ENCODE assay signal across 11 cellular contexts in the genomic region with DNA sequence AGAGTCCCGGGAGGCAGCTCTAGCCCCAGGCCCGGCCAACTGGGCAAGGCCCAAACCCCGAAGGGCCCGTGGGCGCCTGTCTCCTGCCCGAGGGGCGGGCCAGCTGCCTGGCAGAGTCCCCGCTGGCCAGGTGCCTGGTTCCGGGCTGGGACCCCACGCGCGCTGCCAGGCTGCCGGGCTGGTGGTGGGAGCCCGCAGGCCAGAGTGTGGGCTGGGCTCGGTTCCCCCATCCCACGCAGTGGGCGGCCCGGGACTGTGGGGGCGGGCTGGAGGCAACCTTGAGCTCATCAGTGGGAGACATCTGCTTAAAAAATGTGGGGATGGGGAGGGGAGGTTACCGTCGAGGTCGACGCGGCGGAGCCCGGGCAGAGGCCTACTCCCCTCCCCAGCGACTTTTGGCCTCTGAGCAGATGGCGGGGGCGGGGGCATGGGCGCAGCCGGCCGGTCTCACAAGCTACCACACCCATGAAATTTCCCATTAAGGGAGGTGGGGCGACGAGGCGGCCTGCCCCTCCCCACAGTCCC.
DNase-seq lines count a peak whose midpoint lies in the region; ATAC-seq and TF ChIP-seq lines count a peak whose summit lies in the region.
"Had no signal": no experiment of that assay in that cellular context is flagged by ENCODE, and none has a peak within 500 bp of the region (broad histone marks: within the 10 kb centered on the region; RNA-seq: fewer than 3 reads in every experiment).

No MANE protein-coding gene starts in this region.

- H3K18ac ChIP-seq in mesendoderm (ENCODE audit: low read length), result peak overlapping the region; percentile 52

- no peak overlapping the region for H3K23ac ChIP-seq in mesendoderm (ENCODE audit: low read length)

- H3K9me3 ChIP-seq in endocrine pancreas (ENCODE audit: control insufficient read depth, low read length), result no peaks in the 10 kb centered on the region
- H3K9me3 ChIP-seq in tibial nerve, result no peaks in the 10 kb centered on the region

- H3K4me1 ChIP-seq in endocrine pancreas (ENCODE audit: control insufficient read depth, insufficient read depth, low read length), result peaks cover 4% of the 10 kb centered on the region
- peaks cover 8% of the 10 kb centered on the region for H3K4me1 ChIP-seq in mesendoderm (ENCODE audit: control insufficient read depth, low read depth, low read length)
- H3K4me1 ChIP-seq in tibial nerve, result peaks cover 0 to 28% (median 21%) of the 10 kb centered on the region in 4 donors

- no peak overlapping the region for H4K8ac ChIP-seq in mesendoderm (ENCODE audit: low read depth, low read length)

- H3K79me2 ChIP-seq in mesendoderm (ENCODE audit: control insufficient read depth, insufficient read depth, low read length), result no peaks in the 10 kb centered on the region

- no peak overlapping the region for H2BK15ac ChIP-seq in mesendoderm (replicated peaks; ENCODE audit: low read depth)

- TF ChIP-seq CTCF in tibial nerve (IDR thresholded peaks at IDR 0.05), result no peak

- H3K4me2 ChIP-seq in mesendoderm (ENCODE audit: low read length), result peak overlapping the region; percentile 16
- H3K4me2 ChIP-seq: PC-9 had no signal

- no peaks in the 10 kb centered on the region for H3K36me3 Mint-ChIP-seq in activated CD4-positive, alpha-beta T cell treated with anti-CD3 and anti-CD28 coated beads, Interleukin-2, amount 10 ng/mL, durations not matched to agents 24 days and 14 days (ENCODE audit: low read depth)

- ATAC-seq in GM18858 (IDR thresholded peaks at IDR 0.05; ENCODE audit: unreplicated experiment), result no peak
- ATAC-seq in GM19023 (IDR thresholded peaks at IDR 0.05; ENCODE audit: unreplicated experiment), result no peak

- H3K4ac ChIP-seq in mesendoderm (ENCODE audit: low read depth, low read length), result peak overlapping the region; percentile 61

- H2AK5ac ChIP-seq in mesendoderm (ENCODE audit: low read length), result no peak overlapping the region

- no peaks in the 10 kb centered on the region for H3K9me3 Mint-ChIP-seq in activated CD4-positive, alpha-beta T cell treated with anti-CD3 and anti-CD28 coated beads, Interleukin-2, amount 10 ng/mL, durations not matched to agents 24 days and 14 days

- H2BK5ac ChIP-seq in mesendoderm (ENCODE audit: low read length), result no peak overlapping the region

- intact Hi-C loops in activated CD4-positive, alpha-beta T cell treated with anti-CD3 and anti-CD28 coated beads, Interleukin-2, amount 10 ng/mL, durations not matched to agents 24 days and 14 days (cut with micrococcal nuclease), result no loop called here

- no peaks in the 10 kb centered on the region for H3K36me3 ChIP-seq in endocrine pancreas (ENCODE audit: control insufficient read depth, insufficient read depth, low read length)
- H3K36me3 ChIP-seq in mesendoderm (ENCODE audit: control insufficient read depth, insufficient read depth, low read length), result peaks cover 1% of the 10 kb centered on the region
- H3K36me3 ChIP-seq in tibial nerve, result peaks cover 0 to 11% (median 0%) of the 10 kb centered on the region in 3 donors

- H3K27me3 ChIP-seq in endocrine pancreas (ENCODE audit: control insufficient read depth, insufficient read depth, low read length) (no peaks in the 10 kb centered on the region), mesendoderm (ENCODE audit: insufficient read depth, low read length, poor library complexity) (no peaks in the 10 kb centered on the region), tibial nerve (no peaks in the 10 kb centered on the region)

- H3K79me1 ChIP-seq in mesendoderm (ENCODE audit: low read length), result no peaks in the 10 kb centered on the region

- no peak overlapping the region for H4K5ac ChIP-seq in mesendoderm (ENCODE audit: low read length)

- peak overlapping the region; percentile 47 for H3K9ac ChIP-seq in endocrine pancreas (ENCODE audit: control insufficient read depth, insufficient read depth, low read length)
- H3K9ac ChIP-seq in mesendoderm (ENCODE audit: low read length), result peak overlapping the region; percentile 22

- no peaks in the 10 kb centered on the region for H3K4me1 Mint-ChIP-seq in activated CD4-positive, alpha-beta T cell treated with anti-CD3 and anti-CD28 coated beads, Interleukin-2, amount 10 ng/mL, durations not matched to agents 24 days and 14 days

- no peak overlapping the region for H2BK120ac ChIP-seq in mesendoderm (ENCODE audit: low read depth, low read length)

- TF ChIP-seq EP300 in tibial nerve (IDR thresholded peaks at IDR 0.05), result no peak

- no peaks in the 10 kb centered on the region for H3K27me3 Mint-ChIP-seq in activated CD4-positive, alpha-beta T cell treated with anti-CD3 and anti-CD28 coated beads, Interleukin-2, amount 10 ng/mL, durations not matched to agents 24 days and 14 days

- H3K4me3 ChIP-seq in endocrine pancreas (ENCODE audit: control insufficient read depth, insufficient read depth, low read length) (no peak overlapping the region), mesendoderm (ENCODE audit: low read length) (no peak overlapping the region), tibial nerve (peak overlapping the region in 1 of 4 donors; percentile 20)
- H3K4me3 ChIP-seq: PC-9 had no signal

- no peak overlapping the region for H3K27ac Mint-ChIP-seq in activated CD4-positive, alpha-beta T cell treated with anti-CD3 and anti-CD28 coated beads, Interleukin-2, amount 10 ng/mL, durations not matched to agents 24 days and 14 days

- WGBS in mesendoderm (ENCODE audit: extremely low coverage, insufficient coverage, low lambda C conversion rate), result no CpG with 5 or more reads among the region's 35 CpGs
- 14 to 29% methylated on average over 20 to 31 of the region's 35 CpGs for WGBS in tibial nerve, 2 donors

- no peak overlapping the region for H3K4me3 Mint-ChIP-seq in activated CD4-positive, alpha-beta T cell treated with anti-CD3 and anti-CD28 coated beads, Interleukin-2, amount 10 ng/mL, durations not matched to agents 24 days and 14 days

- peak overlapping the region; percentile 72 for H3K56ac ChIP-seq in mesendoderm (ENCODE audit: low read length)

- TF ChIP-seq POLR2A in tibial nerve (IDR thresholded peaks at IDR 0.05), result no peak

- no peak overlapping the region for H3K27ac ChIP-seq in mesendoderm (ENCODE audit: low read depth, low read length)
- H3K27ac ChIP-seq in tibial nerve, result peak overlapping the region; percentile 36 to 89 (median 79)
- H3K27ac ChIP-seq: 22Rv1, PC-9 had no signal

- DNase-seq in DMS153 treated with DMSO at 0.1 percent for 48 hours (lab: John Stamatoyannopoulos, UW; ENCODE audit: unreplicated experiment) (peak; percentile 35), DMS153 (lab: John Stamatoyannopoulos, UW) (no peak), mesendoderm (peak; percentile 74), tibial nerve (ENCODE audit: low spot score in 2 of 2) (no peak)
- no peak for DNase-seq in activated CD4-positive, alpha-beta T cell treated with anti-CD3 and anti-CD28 coated beads, Interleukin-2, amount 10 ng/mL, durations not matched to agents 24 days and 14 days
- DNase-seq: PC-9; stimulated activated CD4-positive, alpha-beta T cell treated with anti-CD3 and anti-CD28 coated beads, Interleukin-4, amount 100 ng/mL, for 4 hours had no signal

Comparison
In these comparisons a context has a peak if more than half of its experiments do, and no peak if none do; other contexts are left out.
1. DNase-seq: peak in DMS153 treated with DMSO at 0.1 percent for 48 hours (single experiment) and mesendoderm (single experiment); none in DMS153 (single experiment), tibial nerve (0 of 2) and activated CD4-positive, alpha-beta T cell treated with anti-CD3 and anti-CD28 coated beads, Interleukin-2, amount 10 ng/mL, durations not matched to agents 24 days and 14 days (single experiment).